ENCODE assay signal across 8 cellular contexts in the genomic region with DNA sequence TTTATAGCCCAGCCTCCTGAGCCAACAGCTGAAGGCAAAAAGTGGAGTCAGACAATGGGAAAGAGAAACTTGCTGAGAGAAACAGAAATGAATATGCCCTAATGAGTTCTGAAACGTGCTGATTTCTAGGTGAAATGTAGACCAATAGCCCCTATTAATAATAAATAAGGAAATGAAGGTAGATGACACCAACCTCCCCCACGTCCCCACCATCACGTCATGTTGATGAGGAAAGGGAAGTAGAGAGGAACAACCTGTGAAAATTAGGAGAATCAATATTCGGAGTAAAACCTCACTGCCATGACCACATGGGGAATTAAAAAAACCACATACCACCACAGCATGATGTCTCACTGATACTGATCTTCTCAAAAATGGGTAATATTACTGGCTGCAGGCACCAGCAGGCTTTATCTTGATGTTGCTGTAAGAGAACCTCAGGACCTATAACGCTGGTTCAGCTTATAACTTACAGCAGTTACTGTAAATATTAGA.
A peak's percentile ranks its signal among the peaks of the same experiment; 100 is the strongest.
DNase-seq lines count a peak whose midpoint lies in the region; ATAC-seq, FAIRE-seq and TF ChIP-seq lines count a peak whose summit lies in the region.

No MANE protein-coding gene starts in this region.

- H4K91ac ChIP-seq in H9 (ENCODE audit: insufficient read length, low read depth, low read length), result no peak overlapping the region

- no peak overlapping the region for H3K14ac ChIP-seq in H9 (ENCODE audit: insufficient read depth, low read length)

- no peak overlapping the region; a peak in 1 of 7 replicates for H3K27ac Mint-ChIP-seq in H9

- no peak for TF ChIP-seq EP300 in K562 (IDR thresholded peaks at IDR 0.05; ENCODE audit: low read length)

- H3K4me3 ChIP-seq in DND-41 (ENCODE audit: low read depth in 1 of 2, low read length in 2 of 2) (peak overlapping the region in 1 of 2 experiments; percentile 37; a peak in 1 of 4 replicates), SK-N-MC (0 out of 2 replicates have a peak overlapping the region, but pooled peaks have one; percentile 22), K562 (no peak overlapping the region)

- H2BK5ac ChIP-seq in H9 (ENCODE audit: insufficient read length, low read length), result no peak overlapping the region

- no peak overlapping the region for H2BK15ac ChIP-seq in H9 (ENCODE audit: low read depth, low read length)

- no TSS peak for BruUV-seq in K562 (replicated peaks; lab: Mats Ljungman, UMichigan)

- no peak overlapping the region for H2AFZ ChIP-seq in DND-41 (ENCODE audit: low read depth, low read length)
- H2AFZ ChIP-seq in K562 (ENCODE audit: low read depth, low read length), result no peak overlapping the region
- H2AFZ ChIP-seq in H9 (ENCODE audit: low read length), result no peak overlapping the region

- H3K27me3 ChIP-seq in DND-41 (ENCODE audit: insufficient read depth, low read length, poor library complexity) (no peaks in the 10 kb centered on the region), K562 (ENCODE audit: control insufficient read depth in 2 of 2, insufficient read depth in 2 of 2, low read length in 2 of 2) (no peaks in the 10 kb centered on the region), H9 (ENCODE audit: insufficient read depth, low read length) (no peaks in the 10 kb centered on the region)

- ATAC-seq in DND-41 (ENCODE audit: insufficient read depth, low read depth) (peak; percentile 96), HG02623 (IDR thresholded peaks at IDR 0.05; ENCODE audit: unreplicated experiment) (peak; percentile 54), K562 (peak; percentile 22; the same call in 1 of the 3 replicates)

- no peak overlapping the region for H3K23ac ChIP-seq in H9 (ENCODE audit: insufficient read length, low read depth, low read length)

- no peak overlapping the region for H4K5ac ChIP-seq in H9 (ENCODE audit: insufficient read length, low read depth, low read length)

- TF ChIP-seq CTCF in DND-41 (IDR thresholded peaks at IDR 0.05; ENCODE audit: borderline replicate concordance, extremely low read depth, low read length, poor library complexity, severe bottlenecking) (no peak), K562 (IDR thresholded peaks at IDR 0.05 in 2 of 3, conservative IDR thresholded peaks at IDR 0.05 in 1 of 3; ENCODE audit: insufficient read depth in 2 of 3, low read depth in 1 of 3, low read length in 3 of 3) (no peak), H9 (conservative IDR thresholded peaks at IDR 0.05) (no peak)

- no peak overlapping the region for H3K56ac ChIP-seq in H9 (ENCODE audit: insufficient read length, low read depth, low read length)

- H4K8ac ChIP-seq in H9 (replicated peaks; ENCODE audit: insufficient read length, low read depth, low read length), result no peak overlapping the region

- WGBS in K562 (ENCODE audit: insufficient coverage, low coverage, missing lambda C conversion rate), result 7% methylated on average over 5 of the region's 5 CpGs
- WGBS in H9 (ENCODE audit: extremely low coverage, insufficient read length, low lambda C conversion rate), result no CpG with 5 or more reads among the region's 5 CpGs

- no peaks in the 10 kb centered on the region for H3K27me3 Mint-ChIP-seq in H9 (ENCODE audit: low read depth)

- intact Hi-C loops in K562 (cut with micrococcal nuclease), result no loop called here

- H3K4me1 ChIP-seq in DND-41 (ENCODE audit: insufficient read depth, low read length) (peaks cover 48% of the 10 kb centered on the region), K562 (replicated peaks in 1 of 2; ENCODE audit: control insufficient read depth in 2 of 2, insufficient read depth in 2 of 2, low read length in 2 of 2) (peaks cover 0 to 4% of the 10 kb centered on the region in 2 experiments; a peak in 3 of 5 replicates), H9 (ENCODE audit: insufficient read depth, low read length) (no peaks in the 10 kb centered on the region)

- H3K23me2 ChIP-seq in H9 (ENCODE audit: insufficient read length, low read depth, low read length, poor library complexity, severe bottlenecking), result no peaks in the 10 kb centered on the region

- peaks cover 13% of the 10 kb centered on the region; the same call in 1 of the 2 replicates for H4K20me1 ChIP-seq in DND-41 (ENCODE audit: insufficient read depth, low read length)
- no peaks in the 10 kb centered on the region for H4K20me1 ChIP-seq in K562 (replicated peaks; ENCODE audit: control insufficient read depth, insufficient read depth, low read length)
- no peaks in the 10 kb centered on the region for H4K20me1 ChIP-seq in H9 (ENCODE audit: control insufficient read depth, insufficient read depth, insufficient read length)

- H3K18ac ChIP-seq in H9 (ENCODE audit: insufficient read length, low read depth, low read length), result no peak overlapping the region

- H3K9me3 Mint-ChIP-seq in H9, result no peaks in the 10 kb centered on the region

- H3K4me1 Mint-ChIP-seq in H9, result peaks cover 0 to 4% of the 10 kb centered on the region in 2 experiments; a peak in 1 of 4 replicates

- H3K79me1 ChIP-seq in H9 (ENCODE audit: insufficient read depth, low read depth, low read length, poor library complexity, severe bottlenecking), result no peaks in the 10 kb centered on the region

- H3K79me2 ChIP-seq in DND-41 (ENCODE audit: insufficient read depth, low read length), result no peaks in the 10 kb centered on the region
- no peaks in the 10 kb centered on the region for H3K79me2 ChIP-seq in K562 (ENCODE audit: control insufficient read depth, insufficient read depth, low read length)
- H3K79me2 ChIP-seq in H9 (ENCODE audit: insufficient read depth, low read length), result no peaks in the 10 kb centered on the region

- H2BK120ac ChIP-seq in H9 (ENCODE audit: low read depth, low read length, poor library complexity, severe bottlenecking), result no peak overlapping the region

- TF ChIP-seq RAD21 in K562 (CRISPR knock-in tag; conservative IDR thresholded peaks at IDR 0.05 in 1 of 2, IDR thresholded peaks at IDR 0.05 in 1 of 2), result no peak

- POLR2A ChIA-PET in K562 (lab: Yijun Ruan, JAX), result interaction anchor here (1.2 to 1.6 kb wide), 2 partner anchors 8 to 63 kb away, joined by 3 to 4 read pairs; no protein-coding TSS in a partner anchor

- no peak overlapping the region for H2BK12ac ChIP-seq in H9 (ENCODE audit: insufficient read length, low read depth, low read length)

- no peak for FAIRE-seq in K562 (lab: Jason Lieb, UNC)
- FAIRE-seq in frontal cortex (lab: Jason Lieb, UNC), result no peak

- CTCF ChIA-PET in K562 (lab: Yijun Ruan, JAX; ENCODE audit: low intra/inter-chr PET ratio), result no interaction called here

- no peak overlapping the region for H2AK5ac ChIP-seq in H9 (ENCODE audit: insufficient read length, low read length)

- no peak overlapping the region for H3T11ph ChIP-seq in H9 (ENCODE audit: low read length)

- H3K27ac ChIP-seq in DND-41 (ENCODE audit: low read length) (peak overlapping the region; percentile 40; the same call in 1 of the 2 replicates), SK-N-MC (no peak overlapping the region), K562 (ENCODE audit: extremely low read depth, low read depth, low read length) (no peak overlapping the region), H9 (ENCODE audit: insufficient read length, low read depth, low read length) (no peak overlapping the region)

- in situ Hi-C loops in K562 (cut with MboI), result no loop called here

- H2BK20ac ChIP-seq in H9 (ENCODE audit: low read depth, low read length, poor library complexity, severe bottlenecking), result no peak overlapping the region

- DNase-seq in DND-41 (peak; percentile 77), SK-N-MC (ENCODE audit: low read depth, low spot score) (no peak), K562 (ENCODE audit: extremely low read depth in 1 of 4, low spot score in 3 of 4) (no peak), SW 1271 (lab: John Stamatoyannopoulos, UW) (no peak), frontal cortex (ENCODE audit: low spot score in 2 of 2) (no peak), H9 (no peak), cerebellar cortex (ENCODE audit: low spot score) (no peak)

- no peaks in the 10 kb centered on the region for H3K36me3 ChIP-seq in DND-41 (ENCODE audit: insufficient read depth, low read length)
- H3K36me3 ChIP-seq in SK-N-MC (ENCODE audit: insufficient read depth, low read length), result no peaks in the 10 kb centered on the region
- H3K36me3 ChIP-seq in K562 (ENCODE audit: control insufficient read depth, insufficient read depth, low read length), result no peaks in the 10 kb centered on the region

- no peaks in the 10 kb centered on the region for H3K9me3 ChIP-seq in DND-41 (ENCODE audit: insufficient read depth, low read length, severe bottlenecking)
- H3K9me3 ChIP-seq in SK-N-MC (ENCODE audit: low read depth, low read length), result no peaks in the 10 kb centered on the region
- no peaks in the 10 kb centered on the region for H3K9me3 ChIP-seq in K562 (replicated peaks; ENCODE audit: control insufficient read depth, insufficient read depth, low read depth, low read length)
- no peaks in the 10 kb centered on the region for H3K9me3 ChIP-seq in H9 (ENCODE audit: control insufficient read depth, low read depth, low read length)

- no peak for TF ChIP-seq POLR2A in K562 (conservative IDR thresholded peaks at IDR 0.05)

- no peak overlapping the region for H3K4me3 Mint-ChIP-seq in H9

- H3K36me3 Mint-ChIP-seq in H9 (ENCODE audit: insufficient read depth in 1 of 3, low read depth in 3 of 3), result no peaks in the 10 kb centered on the region

- H3K9me1 ChIP-seq in K562 (ENCODE audit: control insufficient read depth, insufficient read depth, low read length), result no peaks in the 10 kb centered on the region

- H3K9ac ChIP-seq in DND-41 (ENCODE audit: low read depth, low read length) (no peak overlapping the region), SK-N-MC (ENCODE audit: insufficient read length) (no peak overlapping the region), K562 (ENCODE audit: insufficient read depth in 1 of 2, low read depth in 2 of 2, low read length in 2 of 2) (no peak overlapping the region), H9 (ENCODE audit: extremely low read depth, insufficient read length, low read length) (no peak overlapping the region)

- H3K4me2 ChIP-seq in DND-41 (ENCODE audit: insufficient read depth, low read length), result peak overlapping the region; percentile 67
- H3K4me2 ChIP-seq in K562 (ENCODE audit: insufficient read depth, low read length), result no peak overlapping the region
- H3K4me2 ChIP-seq in H9 (ENCODE audit: insufficient read depth, insufficient read length, low read length), result no peak overlapping the region

- no peak overlapping the region for H3K4ac ChIP-seq in H9 (ENCODE audit: low read depth, low read length)

TF ChIP-seq in K562, 482 proteins besides CTCF, POLR2A, EP300 and RAD21 (continues in another document):
- no peak for TF ChIP-seq TBL1XR1 (IDR thresholded peaks at IDR 0.05; ENCODE audit: low read length in 2 of 2)
- no peak for TF ChIP-seq GTF2E2 (tag; IDR thresholded peaks at IDR 0.05)

Comparison
In these comparisons a context has a peak if more than half of its experiments do, and no peak if none do; other contexts are left out.
1. ATAC-seq: peak in every context shown above with its lines; median percentile 96 in DND-41; 54 in HG02623; 22 in K562.